Comparison of ENCODE assay signal across 18 cellular contexts in the genomic region with DNA sequence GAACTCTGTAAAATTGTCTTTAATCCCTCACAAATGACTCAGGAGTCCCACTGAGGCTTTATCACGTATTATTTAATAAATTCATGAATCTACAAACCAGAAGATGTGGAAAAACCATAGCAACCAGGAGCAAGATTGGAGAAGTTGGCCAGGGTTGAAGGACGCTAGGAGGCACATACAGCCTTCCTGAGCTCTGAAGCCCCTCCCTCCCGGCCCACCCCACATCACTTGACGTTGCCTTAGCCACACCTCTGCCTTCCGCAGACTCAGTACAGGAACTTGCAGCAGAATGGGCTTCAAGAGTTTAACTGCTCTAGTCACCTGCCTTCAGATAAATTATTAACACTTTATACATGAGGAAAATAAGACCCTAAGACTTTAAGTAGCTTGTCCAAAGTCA. TPM values are rescaled to one million over a fixed set of nuclear protein-coding genes. Genes with fewer than 3 reads are reported as not detected.
DNase-seq lines count a peak whose midpoint lies in the region; ATAC-seq, FAIRE-seq and TF ChIP-seq lines count a peak whose summit lies in the region.
"Had no signal": no experiment of that assay in that cellular context is flagged by ENCODE, and none has a peak within 500 bp of the region (broad histone marks: within the 10 kb centered on the region; RNA-seq: fewer than 3 reads in every experiment).

No MANE protein-coding gene starts in this region.

- in situ Hi-C loops in SK-MEL-5 (cut with HindIII; ENCODE audit: low pct_unique_long_range_greater_than_20kb, low sequenced_read_pairs), result no loop called here

- 24 to 26% methylated on average over 5 of the region's 5 CpGs for WGBS in pancreas, 2 donors

- no peaks in the 10 kb centered on the region for H3K27me3 ChIP-seq in pancreas
- no peaks in the 10 kb centered on the region for H3K27me3 ChIP-seq in ascending aorta
- H3K27me3 ChIP-seq: upper lobe of right lung had no signal

- ATAC-seq in HG02759 (IDR thresholded peaks at IDR 0.05; ENCODE audit: unreplicated experiment) (peak; percentile 53), pancreas (no peak)
- ATAC-seq: upper lobe of right lung had no signal

- DNase-seq in Daoy (ENCODE audit: low read depth) (peak; percentile 30), SK-MEL-5 (ENCODE audit: low read depth, low spot score) (peak; percentile 46), iPS-NIHi7 (ENCODE audit: extremely low spot score) (peak; percentile 75), pancreas (no peak), putamen (ENCODE audit: low spot score) (no peak), ascending aorta (ENCODE audit: low spot score in 2 of 2) (no peak), SK-N-DZ (ENCODE audit: low spot score) (no peak)
- DNase-seq: activated naive CD4-positive, alpha-beta T cell treated with anti-CD3 and anti-CD28 coated beads, Interleukin-2, amount 50 U/mL, for 16 hours; CD4-positive, alpha-beta T cell; NCI-H2029 treated with DMSO at 0.1 percent for 48 hours; posterior cingulate gyrus; Right ventricle myocardium superior; stimulated activated naive CD4-positive, alpha-beta T cell; upper lobe of right lung had no signal

- no peak overlapping the region for H3K27ac ChIP-seq in pancreas
- no peak overlapping the region for H3K27ac ChIP-seq in ascending aorta
- H3K27ac ChIP-seq: upper lobe of right lung had no signal

- intact Hi-C loops in pancreas (cut with DNase I), result no loop called here
- intact Hi-C loops in ascending aorta (cut with DNase I), result no loop called here

- no peak for FAIRE-seq in pancreas (lab: Jason Lieb, UNC)

- H3K4me3 ChIP-seq in pancreas, result no peak overlapping the region
- no peak overlapping the region for H3K4me3 ChIP-seq in ascending aorta
- H3K4me3 ChIP-seq: upper lobe of right lung had no signal

- H3K4me1 ChIP-seq in pancreas, result no peaks in the 10 kb centered on the region
- peaks cover 0 to 21% of the 10 kb centered on the region in 2 donors for H3K4me1 ChIP-seq in ascending aorta
- H3K4me1 ChIP-seq: upper lobe of right lung had no signal

- H3K9me3 ChIP-seq in pancreas, result no peaks in the 10 kb centered on the region
- no peaks in the 10 kb centered on the region for H3K9me3 ChIP-seq in ascending aorta
- H3K9me3 ChIP-seq: upper lobe of right lung had no signal

- H3K36me3 ChIP-seq in pancreas (no peaks in the 10 kb centered on the region), ascending aorta (no peaks in the 10 kb centered on the region)
- H3K36me3 ChIP-seq: upper lobe of right lung had no signal

- TF ChIP-seq CTCF in pancreas (IDR thresholded peaks at IDR 0.05), result no peak
- no peak for TF ChIP-seq CTCF in ascending aorta (IDR thresholded peaks at IDR 0.05)

RNA-seq across cellular contexts. Expression of gene SLC35F4, which starts 33.9 kb away (rescaled TPM):
- total RNA-seq in Daoy (2014; rRNA removed; shearing (Covaris generic)), result not detected in 2 replicates
- total RNA-seq in SK-MEL-5 (2014; rRNA removed; shearing (Covaris generic)), result not detected in 2 replicates
- polyA plus RNA-seq in SK-MEL-5 (2015; cell fraction: cytosol; rRNA removed), result not detected in 2 replicates
- not detected in 2 replicates for polyA plus RNA-seq in SK-MEL-5 (2015; cell fraction: nucleus; rRNA removed)
- total RNA-seq in pancreas (under 1 TPM in 2 of 6 donors, not detected in 4; 0.16 to 0.31 TPM), ascending aorta (not detected)
- 1 to 10 TPM in 1 of 2 donors, under 1 TPM in 1; 0.42 to 1.9 TPM for polyA plus RNA-seq in pancreas
- polyA plus RNA-seq in SK-N-DZ (2014; cell fraction: cytosol; rRNA removed), result not detected in 2 replicates
- polyA plus RNA-seq in SK-N-DZ (2014; cell fraction: nucleus; rRNA removed), result not detected in 2 replicates
- total RNA-seq: CD4-positive, alpha-beta T cell; fibroblast of lung; M059J; myocyte; Right ventricle myocardium superior; upper lobe of right lung had no signal
- polyA plus RNA-seq: fibroblast of lung had no signal

Comparison
In these comparisons a context has a peak if more than half of its experiments do, and no peak if none do; other contexts are left out.
1. DNase-seq: peak in Daoy (single experiment), SK-MEL-5 (single experiment) and iPS-NIHi7 (single experiment); none in pancreas (0 of 6), putamen (single experiment), ascending aorta (0 of 2) and SK-N-DZ (single experiment).